ENCODE assay signal across 15 cellular contexts in the genomic region with DNA sequence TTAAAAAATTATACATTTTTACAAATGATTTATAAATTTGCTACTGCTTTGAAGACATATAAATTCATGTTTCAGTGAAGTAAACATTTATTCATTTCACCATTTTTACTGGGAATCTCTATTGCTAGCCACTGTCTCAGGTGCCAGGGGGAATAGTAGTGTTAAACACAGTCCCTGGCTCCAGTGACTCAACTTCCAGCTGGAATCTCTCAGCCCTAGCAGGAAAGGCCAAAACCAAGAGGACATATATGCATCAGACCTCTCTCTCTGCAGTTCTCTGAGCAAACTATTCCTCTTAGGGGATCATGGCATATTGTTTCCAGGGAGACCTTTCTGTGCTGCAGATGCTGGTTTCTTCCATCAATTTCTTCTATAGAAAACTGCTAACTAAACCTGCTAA.
"Had no signal": no experiment of that assay in that cellular context is flagged by ENCODE, and none has a peak within 500 bp of the region (broad histone marks: within the 10 kb centered on the region; RNA-seq: fewer than 3 reads in every experiment).

No MANE protein-coding gene starts in this region.

- ATAC-seq: activated CD4-positive, alpha-beta T cell treated with anti-CD3 and anti-CD28 coated beads for 36 hours; naive thymus-derived CD4-positive, alpha-beta T cell had no signal

- DNase-seq: activated B cell treated with CpG ODN at 0.5 μM for 24 hours; activated CD4-positive, alpha-beta T cell treated with anti-CD3 and anti-CD28 coated beads for 36 hours; activated CD4-positive, alpha-beta T cell treated with anti-CD3 and anti-CD28 coated beads, Interleukin-2, amount 50 U/mL, for 48 hours; activated naive CD4-positive, alpha-beta T cell treated with Interleukin-2 at 50 U/mL for 16 hours; activated naive CD8-positive, alpha-beta T cell treated with anti-CD3 and anti-CD28 coated beads for 36 hours; activated T-cell treated with anti-CD3 and anti-CD28 coated beads, Interleukin-2, amount 50 U/mL, for 48 hours; amniotic stem cell; dermis blood vessel endothelial cell; effector CD8-positive, alpha-beta T cell; immature natural killer cell; naive thymus-derived CD4-positive, alpha-beta T cell; ovary; spleen; stimulated activated CD4-positive, alpha-beta T cell treated with anti-CD3 and anti-CD28 coated beads, Interleukin-4, amount 100 ng/mL, for 1 hour; stimulated activated naive CD4-positive, alpha-beta T cell had no signal
